In genomic region chrX:148380614-148381561, GRCh38 we compare ENCODE assay signal across 9 cellular contexts.
DNase-seq lines count a peak whose midpoint lies in the region; ATAC-seq and TF ChIP-seq lines count a peak whose summit lies in the region.
"Had no signal": no experiment of that assay in that cellular context is flagged by ENCODE, and none has a peak within 500 bp of the region (broad histone marks: within the 10 kb centered on the region; RNA-seq: fewer than 3 reads in every experiment).

No MANE protein-coding gene starts in this region.

- no peaks in the 10 kb centered on the region for H3K9me3 ChIP-seq in PC-3 (ENCODE audit: low read length)

- H3K27me3 ChIP-seq in PC-3 (ENCODE audit: low read length): no peaks in the 10 kb centered on the region

- no peak overlapping the region for H2AFZ ChIP-seq in PC-3 (ENCODE audit: low read length)

- intact Hi-C loops in PC-3 (cut with micrococcal nuclease) (no loop called here), Right ventricle myocardium inferior (cut with DNase I) (no loop called here)

- TF ChIP-seq CTCF in GM10248 (IDR thresholded peaks at IDR 0.05; ENCODE audit: control extremely low read depth, extremely low read depth, low read depth, missing control alignments): no peak
- TF ChIP-seq CTCF in retinal pigment epithelial cell (conservative IDR thresholded peaks at IDR 0.05; ENCODE audit: low read depth, low read length): no peak
- TF ChIP-seq CTCF in PC-3 (conservative IDR thresholded peaks at IDR 0.05; ENCODE audit: low read depth, low read length): no peak

- no TSS peak for BruUV-seq in PC-3 (replicated peaks; lab: Mats Ljungman, UMichigan)

- no peaks in the 10 kb centered on the region for H3K79me2 ChIP-seq in PC-3 (ENCODE audit: low read length)

- peak; percentile 23 for DNase-seq in GM10248 (ENCODE audit: extremely low spot score)
- DNase-seq in M059J (ENCODE audit: low read depth): peak; percentile 24
- peak; percentile 50 to 57 for DNase-seq in activated T-cell treated with anti-CD3 and anti-CD28 coated beads, Interleukin-2, amount 50 U/mL, for 48 hours
- peak; percentile 37 for DNase-seq in retinal pigment epithelial cell (ENCODE audit: low read depth)
- no peak for DNase-seq in PC-3
- DNase-seq in Right ventricle myocardium inferior (ENCODE audit: missing footprints): no peak
- DNase-seq in NCI-H226: no peak

- H3K36me3 ChIP-seq in PC-3 (ENCODE audit: low read depth, low read length): no peaks in the 10 kb centered on the region

- H3K4me3 ChIP-seq in retinal pigment epithelial cell (ENCODE audit: low read length): no peak overlapping the region
- no peak overlapping the region for H3K4me3 ChIP-seq in PC-3 (ENCODE audit: low read length)

- H3K9me2 ChIP-seq in PC-3 (replicated peaks; ENCODE audit: low read length): no peaks in the 10 kb centered on the region

- ATAC-seq in GM21737 (IDR thresholded peaks at IDR 0.05; ENCODE audit: unreplicated experiment) (peak; percentile 91), PC-3 (no peak), Right ventricle myocardium inferior (no peak)

- no peak overlapping the region for H3K4me2 ChIP-seq in PC-3 (ENCODE audit: low read length)

- POLR2A ChIA-PET in GM10248 (lab: Yijun Ruan, JAX) (no interaction called here), PC-3 (lab: Charles Lee; ENCODE audit: unreplicated experiment) (no interaction called here)

- CTCF ChIA-PET in GM10248 (lab: Yijun Ruan, JAX) (no interaction called here), PC-3 (lab: Charles Lee) (no interaction called here)

- H3K27ac ChIP-seq in PC-3 (ENCODE audit: low read length): no peak overlapping the region
- H3K27ac ChIP-seq: epithelial cell of prostate had no signal

- H3F3A ChIP-seq in PC-3 (ENCODE audit: low read length, unreplicated experiment): no peaks in the 10 kb centered on the region

- no peaks in the 10 kb centered on the region for H4K20me1 ChIP-seq in PC-3 (ENCODE audit: low read length)

- no peaks in the 10 kb centered on the region for H3K4me1 ChIP-seq in PC-3 (ENCODE audit: insufficient read depth, low read length)

- H3K9ac ChIP-seq in PC-3 (ENCODE audit: low read length): no peak overlapping the region

Comparison
In these comparisons a context has a peak if more than half of its experiments do, and no peak if none do; other contexts are left out.
1. DNase-seq: peak in GM10248 (single experiment), M059J (single experiment), activated T-cell treated with anti-CD3 and anti-CD28 coated beads, Interleukin-2, amount 50 U/mL, for 48 hours (2 of 2) and retinal pigment epithelial cell (single experiment); none in PC-3 (single experiment), Right ventricle myocardium inferior (single experiment) and NCI-H226 (single experiment).